In the genomic region with DNA sequence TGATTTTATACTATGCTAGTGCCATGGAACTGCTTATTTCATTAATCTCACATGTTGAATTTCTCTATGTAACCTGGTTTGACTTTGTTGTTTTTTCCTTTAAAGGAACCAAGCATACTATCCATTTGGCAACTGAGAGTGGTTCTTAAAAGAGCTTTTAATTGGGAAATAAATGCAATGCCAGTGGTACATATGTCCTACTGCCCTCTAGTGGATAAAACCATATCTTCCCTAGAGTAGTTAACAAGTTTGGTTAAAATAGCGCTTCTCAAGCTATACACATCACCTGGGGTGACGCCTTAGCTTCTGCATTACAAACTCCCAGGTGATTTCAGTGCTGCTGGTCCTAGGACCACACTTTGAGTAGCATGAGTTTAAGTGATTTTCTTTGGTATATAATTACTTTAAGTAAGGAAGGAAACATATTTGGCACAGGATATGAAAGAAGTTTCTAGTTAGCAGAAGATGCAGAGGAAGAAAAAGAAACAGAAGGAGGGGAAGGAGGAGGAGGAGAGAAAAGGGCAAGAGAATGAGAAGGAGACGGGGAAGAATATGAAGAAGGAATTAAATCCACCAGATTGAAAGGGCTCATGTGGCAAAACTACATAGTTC, we compare ENCODE assay signal across 8 cellular contexts. TPM values are rescaled to one million over a fixed set of nuclear protein-coding genes. Genes with fewer than 3 reads are reported as not detected.
DNase-seq lines count a peak whose midpoint lies in the region; ATAC-seq and TF ChIP-seq lines count a peak whose summit lies in the region.

No MANE protein-coding gene starts in this region.

- H3K27me3 Mint-ChIP-seq in Calu3 (ENCODE audit: unreplicated experiment), result no peaks in the 10 kb centered on the region
- H3K27me3 Mint-ChIP-seq in stimulated activated naive CD8-positive, alpha-beta T cell treated with anti-CD3 and anti-CD28 coated beads, Interleukin-15, amount 100 ng/mL, for 72 hours, result no peaks in the 10 kb centered on the region

- H3K4me1 ChIP-seq in heart left ventricle (no peaks in the 10 kb centered on the region), testis (no peaks in the 10 kb centered on the region)

- DNase-seq in Calu3 (peak; percentile 3), heart left ventricle (no peak), testis (no peak)
- no peak for DNase-seq in stimulated activated naive CD8-positive, alpha-beta T cell treated with anti-CD3 and anti-CD28 coated beads, Interleukin-15, amount 100 ng/mL, for 72 hours

- no peaks in the 10 kb centered on the region for H3K9me3 ChIP-seq in heart left ventricle
- H3K9me3 ChIP-seq in testis, result no peaks in the 10 kb centered on the region

- H3K27me3 ChIP-seq in heart left ventricle (no peaks in the 10 kb centered on the region), testis (no peaks in the 10 kb centered on the region)

- H3K4me3 ChIP-seq in heart left ventricle, result no peak overlapping the region
- no peak overlapping the region for H3K4me3 ChIP-seq in testis

- H3K36me3 ChIP-seq in heart left ventricle (no peaks in the 10 kb centered on the region), testis (ENCODE audit: low read depth, missing control alignments) (no peaks in the 10 kb centered on the region)

- BruUV-seq in Calu3 (replicated peaks; lab: Mats Ljungman, UMichigan), result no TSS peak

- ATAC-seq in GM21619 (IDR thresholded peaks at IDR 0.05; ENCODE audit: unreplicated experiment), result peak; percentile 76
- peak; percentile 76 for ATAC-seq in SK-N-SH treated with all-trans-retinoic acid at 6 μM for 48 hours
- ATAC-seq in heart left ventricle, result peak in 3 of 4 donors; percentile 47 to 55 (median 49)
- no peak for ATAC-seq in GM19463 (IDR thresholded peaks at IDR 0.05; ENCODE audit: unreplicated experiment)
- no peak for ATAC-seq in stimulated activated naive CD8-positive, alpha-beta T cell treated with anti-CD3 and anti-CD28 coated beads, Interleukin-15, amount 100 ng/mL, for 72 hours

- no peaks in the 10 kb centered on the region for H3K9me3 Mint-ChIP-seq in Calu3 (ENCODE audit: low read depth, unreplicated experiment)
- no peaks in the 10 kb centered on the region for H3K9me3 Mint-ChIP-seq in stimulated activated naive CD8-positive, alpha-beta T cell treated with anti-CD3 and anti-CD28 coated beads, Interleukin-15, amount 100 ng/mL, for 72 hours

- CTCF ChIA-PET in Calu3 (lab: Charles Lee), result interaction anchor here (0.6 to 1.5 kb wide), 6 partner anchors 310 to 701 kb away, joined by 3 to 22 read pairs (median 3); no protein-coding TSS in a partner anchor

- intact Hi-C loops in Calu3 (cut with micrococcal nuclease; ENCODE audit: unreplicated experiment), result loop anchor here (1.0 to 5.0 kb wide), 4 partner anchors 330 to 702 kb away; no protein-coding TSS in a partner anchor
- intact Hi-C loops in heart left ventricle (cut with DNase I), result loop anchor here in 9 of 10 donors (2.0 to 5.0 kb wide), 4 partner anchors 600 to 670 kb away; no protein-coding TSS in a partner anchor
- intact Hi-C loops in testis (cut with DNase I; ENCODE audit: low total_unique reads), result no loop called here

- H3K27ac ChIP-seq in heart left ventricle (no peak overlapping the region), testis (peak overlapping the region in 1 of 2 donors; percentile 21)

- TF ChIP-seq POLR2A in heart left ventricle (IDR thresholded peaks at IDR 0.05), result no peak
- no peak for TF ChIP-seq POLR2A in testis (IDR thresholded peaks at IDR 0.05)

- TF ChIP-seq CTCF in Calu3 (IDR thresholded peaks at IDR 0.05; ENCODE audit: unreplicated experiment) (peak; percentile 39), LNCAP (IDR thresholded peaks at IDR 0.05) (peak; percentile 74), heart left ventricle (IDR thresholded peaks at IDR 0.05) (peak; percentile 46 to 70 (median 58)), testis (IDR thresholded peaks at IDR 0.05) (peak in 2 of 3 experiments; percentile 39 to 59)

- H3K36me3 Mint-ChIP-seq in Calu3 (ENCODE audit: insufficient read depth, unreplicated experiment), result no peaks in the 10 kb centered on the region

- H3K4me3 Mint-ChIP-seq in Calu3 (ENCODE audit: low read depth, unreplicated experiment), result no peak overlapping the region
- H3K4me3 Mint-ChIP-seq in stimulated activated naive CD8-positive, alpha-beta T cell treated with anti-CD3 and anti-CD28 coated beads, Interleukin-15, amount 100 ng/mL, for 72 hours, result no peak overlapping the region

- no peaks in the 10 kb centered on the region for H3K4me1 Mint-ChIP-seq in Calu3 (ENCODE audit: low read depth, unreplicated experiment)
- H3K4me1 Mint-ChIP-seq in stimulated activated naive CD8-positive, alpha-beta T cell treated with anti-CD3 and anti-CD28 coated beads, Interleukin-15, amount 100 ng/mL, for 72 hours, result no peaks in the 10 kb centered on the region

- no peak overlapping the region for H3K27ac Mint-ChIP-seq in Calu3 (ENCODE audit: unreplicated experiment)
- H3K27ac Mint-ChIP-seq in stimulated activated naive CD8-positive, alpha-beta T cell treated with anti-CD3 and anti-CD28 coated beads, Interleukin-15, amount 100 ng/mL, for 72 hours, result no peak overlapping the region

- 49 to 56% (median 50%) methylated on average over 3 of the region's 3 CpGs for WGBS in heart left ventricle, 4 donors
- 61 to 71% methylated on average over 3 of the region's 3 CpGs for WGBS in testis, 2 donors

TF ChIP-seq in SK-N-SH treated with all-trans-retinoic acid at 6 μM for 48 hours, 23 proteins besides CTCF, POLR2A, EP300 and RAD21 (continues in another document):
- no peak for TF ChIP-seq PPARA (CRISPR knock-in tag; IDR thresholded peaks at IDR 0.05; ENCODE audit: borderline replicate concordance)
- TF ChIP-seq ZFP3 (CRISPR knock-in tag; IDR thresholded peaks at IDR 0.05), result no peak
- TF ChIP-seq, protein P1, sequence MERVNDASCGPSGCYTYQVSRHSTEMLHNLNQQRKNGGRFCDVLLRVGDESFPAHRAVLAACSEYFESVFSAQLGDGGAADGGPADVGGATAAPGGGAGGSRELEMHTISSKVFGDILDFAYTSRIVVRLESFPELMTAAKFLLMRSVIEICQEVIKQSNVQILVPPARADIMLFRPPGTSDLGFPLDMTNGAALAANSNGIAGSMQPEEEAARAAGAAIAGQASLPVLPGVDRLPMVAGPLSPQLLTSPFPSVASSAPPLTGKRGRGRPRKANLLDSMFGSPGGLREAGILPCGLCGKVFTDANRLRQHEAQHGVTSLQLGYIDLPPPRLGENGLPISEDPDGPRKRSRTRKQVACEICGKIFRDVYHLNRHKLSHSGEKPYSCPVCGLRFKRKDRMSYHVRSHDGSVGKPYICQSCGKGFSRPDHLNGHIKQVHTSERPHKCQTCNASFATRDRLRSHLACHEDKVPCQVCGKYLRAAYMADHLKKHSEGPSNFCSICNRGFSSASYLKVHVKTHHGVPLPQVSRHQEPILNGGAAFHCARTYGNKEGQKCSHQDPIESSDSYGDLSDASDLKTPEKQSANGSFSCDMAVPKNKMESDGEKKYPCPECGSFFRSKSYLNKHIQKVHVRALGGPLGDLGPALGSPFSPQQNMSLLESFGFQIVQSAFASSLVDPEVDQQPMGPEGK (CRISPR knock-in tag; IDR thresholded peaks at IDR 0.05; ENCODE audit: borderline replicate concordance), result no peak
- no peak for TF ChIP-seq BACH2 (CRISPR knock-in tag; IDR thresholded peaks at IDR 0.05; ENCODE audit: borderline replicate concordance)
- TF ChIP-seq RARB (CRISPR knock-in tag; IDR thresholded peaks at IDR 0.05), result no peak
- no peak for TF ChIP-seq SNAI2 (CRISPR knock-in tag; IDR thresholded peaks at IDR 0.05)
- TF ChIP-seq OSR1 (CRISPR knock-in tag; IDR thresholded peaks at IDR 0.05), result no peak
- TF ChIP-seq ISL1 (CRISPR knock-in tag; IDR thresholded peaks at IDR 0.05), result no peak
- no peak for TF ChIP-seq ZFP30 (CRISPR knock-in tag; IDR thresholded peaks at IDR 0.05)
- no peak for TF ChIP-seq TCF4 (CRISPR knock-in tag; IDR thresholded peaks at IDR 0.05; ENCODE audit: borderline replicate concordance)
- TF ChIP-seq, protein P2, sequence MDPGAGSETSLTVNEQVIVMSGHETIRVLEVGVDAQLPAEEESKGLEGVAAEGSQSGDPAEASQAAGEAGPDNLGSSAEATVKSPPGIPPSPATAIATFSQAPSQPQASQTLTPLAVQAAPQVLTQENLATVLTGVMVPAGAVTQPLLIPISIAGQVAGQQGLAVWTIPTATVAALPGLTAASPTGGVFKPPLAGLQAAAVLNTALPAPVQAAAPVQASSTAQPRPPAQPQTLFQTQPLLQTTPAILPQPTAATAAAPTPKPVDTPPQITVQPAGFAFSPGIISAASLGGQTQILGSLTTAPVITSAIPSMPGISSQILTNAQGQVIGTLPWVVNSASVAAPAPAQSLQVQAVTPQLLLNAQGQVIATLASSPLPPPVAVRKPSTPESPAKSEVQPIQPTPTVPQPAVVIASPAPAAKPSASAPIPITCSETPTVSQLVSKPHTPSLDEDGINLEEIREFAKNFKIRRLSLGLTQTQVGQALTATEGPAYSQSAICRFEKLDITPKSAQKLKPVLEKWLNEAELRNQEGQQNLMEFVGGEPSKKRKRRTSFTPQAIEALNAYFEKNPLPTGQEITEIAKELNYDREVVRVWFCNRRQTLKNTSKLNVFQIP (CRISPR knock-in tag; IDR thresholded peaks at IDR 0.05; ENCODE audit: borderline replicate concordance, low read depth), result no peak
- TF ChIP-seq ZNF8 (CRISPR knock-in tag; IDR thresholded peaks at IDR 0.05), result no peak
- no peak for TF ChIP-seq TOX (CRISPR knock-in tag; IDR thresholded peaks at IDR 0.05; ENCODE audit: borderline replicate concordance)
- TF ChIP-seq GLIS3 (CRISPR knock-in tag; IDR thresholded peaks at IDR 0.05), result no peak
- no peak for TF ChIP-seq CSDC2 (CRISPR knock-in tag; IDR thresholded peaks at IDR 0.05)
- TF ChIP-seq, protein P3, sequence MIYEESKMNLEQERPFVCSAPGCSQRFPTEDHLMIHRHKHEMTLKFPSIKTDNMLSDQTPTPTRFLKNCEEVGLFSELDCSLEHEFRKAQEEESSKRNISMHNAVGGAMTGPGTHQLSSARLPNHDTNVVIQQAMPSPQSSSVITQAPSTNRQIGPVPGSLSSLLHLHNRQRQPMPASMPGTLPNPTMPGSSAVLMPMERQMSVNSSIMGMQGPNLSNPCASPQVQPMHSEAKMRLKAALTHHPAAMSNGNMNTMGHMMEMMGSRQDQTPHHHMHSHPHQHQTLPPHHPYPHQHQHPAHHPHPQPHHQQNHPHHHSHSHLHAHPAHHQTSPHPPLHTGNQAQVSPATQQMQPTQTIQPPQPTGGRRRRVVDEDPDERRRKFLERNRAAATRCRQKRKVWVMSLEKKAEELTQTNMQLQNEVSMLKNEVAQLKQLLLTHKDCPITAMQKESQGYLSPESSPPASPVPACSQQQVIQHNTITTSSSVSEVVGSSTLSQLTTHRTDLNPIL (CRISPR knock-in tag; IDR thresholded peaks at IDR 0.05; ENCODE audit: low read depth), result no peak

RNA-seq across cellular contexts. Expression of a gene that starts 56.8 kb away (rescaled TPM):
- not detected in 2 replicates for total RNA-seq in Calu3 (2022)
- 1 to 10 TPM in 3 of 9 donors, under 1 TPM in 5, not detected in 1; 0.15 to 2.6 (median 0.65) TPM for total RNA-seq in heart left ventricle
- polyA plus RNA-seq in heart left ventricle, result under 1 TPM; 0.27 to 0.42 TPM
- total RNA-seq in testis, result 1 to 10 TPM; 3.3 to 4.4 TPM
- polyA plus RNA-seq in testis (ENCODE audit: insufficient read depth, low read depth, low replicate concordance), result 2.3 TPM

Comparison
In these comparisons a context has a peak if more than half of its experiments do, and no peak if none do; other contexts are left out.
1. ATAC-seq: peak in GM21619 (single experiment), SK-N-SH treated with all-trans-retinoic acid at 6 μM for 48 hours (single experiment) and heart left ventricle (3 of 4); none in GM19463 (single experiment) and stimulated activated naive CD8-positive, alpha-beta T cell treated with anti-CD3 and anti-CD28 coated beads, Interleukin-15, amount 100 ng/mL, for 72 hours (single experiment).
2. Peak in every context shown above with its lines, with median percentiles within 50 percentile points of each other: CTCF ChIP-seq.